In the genomic region with DNA sequence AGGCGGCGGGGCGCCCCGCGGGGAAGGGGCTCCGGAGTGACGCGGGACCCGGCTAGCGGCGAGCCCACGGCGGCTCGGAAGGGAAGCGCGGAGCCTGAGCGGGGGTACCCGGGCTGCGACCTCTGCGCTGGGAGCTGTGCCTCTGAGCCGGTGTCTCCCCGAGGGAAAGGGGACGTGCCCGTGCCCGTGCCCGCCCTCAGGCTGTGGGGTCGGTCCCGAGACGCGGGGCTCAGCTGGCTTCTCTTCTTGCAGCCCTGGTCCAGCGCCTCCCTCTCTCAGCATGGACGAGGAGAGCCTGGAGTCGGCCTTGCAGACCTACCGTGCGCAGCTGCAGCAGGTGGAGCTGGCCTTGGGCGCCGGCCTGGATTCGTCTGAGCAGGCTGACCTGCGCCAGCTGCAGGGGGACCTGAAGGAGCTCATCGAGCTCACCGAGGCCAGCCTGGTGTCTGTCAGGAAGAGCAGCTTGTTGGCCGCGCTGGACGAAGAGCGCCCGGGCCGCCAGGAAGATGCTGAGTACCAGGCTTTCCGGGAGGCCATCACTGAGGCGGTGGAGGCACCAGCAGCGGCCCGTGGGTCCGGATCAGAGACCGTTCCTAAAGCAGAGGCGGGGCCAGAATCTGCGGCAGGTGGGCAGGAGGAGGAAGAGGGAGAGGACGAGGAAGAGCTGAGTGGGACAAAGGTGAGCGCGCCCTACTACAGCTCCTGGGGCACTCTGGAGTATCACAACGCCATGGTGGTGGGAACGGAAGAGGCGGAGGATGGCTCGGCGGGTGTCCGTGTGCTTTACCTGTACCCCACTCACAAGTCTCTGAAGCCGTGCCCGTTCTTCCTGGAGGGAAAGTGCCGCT, we compare ENCODE assay signal across 1 cellular context.
TF ChIP-seq lines count a peak whose summit lies in the region.

No MANE protein-coding gene starts in this region.

TF ChIP-seq in HepG2, 621 proteins besides CTCF, POLR2A, EP300 and RAD21 (continued from another document and continues in another):
- TF ChIP-seq, protein P1, sequence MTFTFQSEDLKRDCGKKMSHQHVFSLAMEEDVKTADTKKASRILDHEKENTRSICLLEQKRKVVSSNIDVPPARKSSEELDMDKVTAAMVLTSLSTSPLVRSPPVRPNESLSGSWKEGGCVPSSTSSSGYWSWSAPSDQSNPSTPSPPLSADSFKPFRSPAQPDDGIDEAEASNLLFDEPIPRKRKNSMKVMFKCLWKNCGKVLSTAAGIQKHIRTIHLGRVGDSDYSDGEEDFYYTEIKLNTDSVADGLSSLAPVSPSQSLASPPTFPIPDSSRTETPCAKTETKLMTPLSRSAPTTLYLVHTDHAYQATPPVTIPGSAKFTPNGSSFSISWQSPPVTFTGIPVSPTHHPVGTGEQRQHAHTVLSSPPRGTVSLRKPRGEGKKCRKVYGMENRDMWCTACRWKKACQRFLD (CRISPR knock-in tag; IDR thresholded peaks at IDR 0.05; ENCODE audit: borderline replicate concordance), result 0 out of 2 replicates have a peak, but pooled peaks have one; percentile 65
- no peak for TF ChIP-seq CBX2 (IDR thresholded peaks at IDR 0.05; ENCODE audit: low read depth, low read length)
- 0 out of 2 replicates have a peak, but pooled peaks have one; percentile 41 for TF ChIP-seq CBX2 (CRISPR knock-in tag; IDR thresholded peaks at IDR 0.05; ENCODE audit: low read depth)
- TF ChIP-seq ETV6 (CRISPR knock-in tag; conservative IDR thresholded peaks at IDR 0.05), result no peak
- TF ChIP-seq ZNF761 (CRISPR knock-in tag; conservative IDR thresholded peaks at IDR 0.05), result no peak
- TF ChIP-seq, protein P2, sequence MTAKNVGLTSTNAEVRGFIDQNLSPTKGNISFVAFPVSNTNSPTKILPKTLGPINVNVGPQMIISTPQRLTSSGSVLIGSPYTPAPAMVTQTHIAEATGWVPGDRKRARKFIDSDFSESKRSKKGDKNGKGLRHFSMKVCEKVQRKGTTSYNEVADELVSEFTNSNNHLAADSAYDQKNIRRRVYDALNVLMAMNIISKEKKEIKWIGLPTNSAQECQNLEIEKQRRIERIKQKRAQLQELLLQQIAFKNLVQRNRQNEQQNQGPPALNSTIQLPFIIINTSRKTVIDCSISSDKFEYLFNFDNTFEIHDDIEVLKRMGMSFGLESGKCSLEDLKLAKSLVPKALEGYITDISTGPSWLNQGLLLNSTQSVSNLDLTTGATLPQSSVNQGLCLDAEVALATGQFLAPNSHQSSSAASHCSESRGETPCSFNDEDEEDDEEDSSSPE (CRISPR knock-in tag; IDR thresholded peaks at IDR 0.05), result no peak
- TF ChIP-seq EED (CRISPR knock-in tag; IDR thresholded peaks at IDR 0.05), result no peak
- no peak for TF ChIP-seq ZNF460 (CRISPR knock-in tag; IDR thresholded peaks at IDR 0.05; ENCODE audit: borderline replicate concordance)
- TF ChIP-seq, protein P3, sequence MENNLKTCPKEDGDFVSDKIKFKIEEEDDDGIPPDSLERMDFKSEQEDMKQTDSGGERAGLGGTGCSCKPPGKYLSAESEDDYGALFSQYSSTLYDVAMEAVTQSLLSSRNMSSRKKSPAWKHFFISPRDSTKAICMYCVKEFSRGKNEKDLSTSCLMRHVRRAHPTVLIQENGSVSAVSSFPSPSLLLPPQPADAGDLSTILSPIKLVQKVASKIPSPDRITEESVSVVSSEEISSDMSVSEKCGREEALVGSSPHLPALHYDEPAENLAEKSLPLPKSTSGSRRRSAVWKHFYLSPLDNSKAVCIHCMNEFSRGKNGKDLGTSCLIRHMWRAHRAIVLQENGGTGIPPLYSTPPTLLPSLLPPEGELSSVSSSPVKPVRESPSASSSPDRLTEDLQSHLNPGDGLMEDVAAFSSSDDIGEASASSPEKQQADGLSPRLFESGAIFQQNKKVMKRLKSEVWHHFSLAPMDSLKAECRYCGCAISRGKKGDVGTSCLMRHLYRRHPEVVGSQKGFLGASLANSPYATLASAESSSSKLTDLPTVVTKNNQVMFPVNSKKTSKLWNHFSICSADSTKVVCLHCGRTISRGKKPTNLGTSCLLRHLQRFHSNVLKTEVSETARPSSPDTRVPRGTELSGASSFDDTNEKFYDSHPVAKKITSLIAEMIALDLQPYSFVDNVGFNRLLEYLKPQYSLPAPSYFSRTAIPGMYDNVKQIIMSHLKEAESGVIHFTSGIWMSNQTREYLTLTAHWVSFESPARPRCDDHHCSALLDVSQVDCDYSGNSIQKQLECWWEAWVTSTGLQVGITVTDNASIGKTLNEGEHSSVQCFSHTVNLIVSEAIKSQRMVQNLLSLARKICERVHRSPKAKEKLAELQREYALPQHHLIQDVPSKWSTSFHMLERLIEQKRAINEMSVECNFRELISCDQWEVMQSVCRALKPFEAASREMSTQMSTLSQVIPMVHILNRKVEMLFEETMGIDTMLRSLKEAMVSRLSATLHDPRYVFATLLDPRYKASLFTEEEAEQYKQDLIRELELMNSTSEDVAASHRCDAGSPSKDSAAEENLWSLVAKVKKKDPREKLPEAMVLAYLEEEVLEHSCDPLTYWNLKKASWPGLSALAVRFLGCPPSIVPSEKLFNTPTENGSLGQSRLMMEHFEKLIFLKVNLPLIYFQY (CRISPR knock-in tag; IDR thresholded peaks at IDR 0.05; ENCODE audit: borderline replicate concordance), result no peak
- no peak for TF ChIP-seq RAD51 (IDR thresholded peaks at IDR 0.05; ENCODE audit: borderline replicate concordance)
- no peak for TF ChIP-seq MTF2 (CRISPR knock-in tag; IDR thresholded peaks at IDR 0.05; ENCODE audit: borderline replicate concordance)
- TF ChIP-seq, protein P4, sequence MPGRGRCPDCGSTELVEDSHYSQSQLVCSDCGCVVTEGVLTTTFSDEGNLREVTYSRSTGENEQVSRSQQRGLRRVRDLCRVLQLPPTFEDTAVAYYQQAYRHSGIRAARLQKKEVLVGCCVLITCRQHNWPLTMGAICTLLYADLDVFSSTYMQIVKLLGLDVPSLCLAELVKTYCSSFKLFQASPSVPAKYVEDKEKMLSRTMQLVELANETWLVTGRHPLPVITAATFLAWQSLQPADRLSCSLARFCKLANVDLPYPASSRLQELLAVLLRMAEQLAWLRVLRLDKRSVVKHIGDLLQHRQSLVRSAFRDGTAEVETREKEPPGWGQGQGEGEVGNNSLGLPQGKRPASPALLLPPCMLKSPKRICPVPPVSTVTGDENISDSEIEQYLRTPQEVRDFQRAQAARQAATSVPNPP (CRISPR knock-in tag; IDR thresholded peaks at IDR 0.05), result no peak
- TF ChIP-seq RBAK (CRISPR knock-in tag; IDR thresholded peaks at IDR 0.05), result no peak; the same call in 1 of the 2 replicates
- 0 out of 2 replicates have a peak, but pooled peaks have one; percentile 25 for TF ChIP-seq ZFP90 (CRISPR knock-in tag; IDR thresholded peaks at IDR 0.05; ENCODE audit: borderline replicate concordance)
- TF ChIP-seq IKZF1 (IDR thresholded peaks at IDR 0.05), result no peak
- TF ChIP-seq, protein P5, sequence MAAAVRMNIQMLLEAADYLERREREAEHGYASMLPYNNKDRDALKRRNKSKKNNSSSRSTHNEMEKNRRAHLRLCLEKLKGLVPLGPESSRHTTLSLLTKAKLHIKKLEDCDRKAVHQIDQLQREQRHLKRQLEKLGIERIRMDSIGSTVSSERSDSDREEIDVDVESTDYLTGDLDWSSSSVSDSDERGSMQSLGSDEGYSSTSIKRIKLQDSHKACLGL (CRISPR knock-in tag; IDR thresholded peaks at IDR 0.05), result peak; percentile 12; the same call in 1 of the 2 replicates
- TF ChIP-seq SP2 (CRISPR knock-in tag; IDR thresholded peaks at IDR 0.05), result no peak
- TF ChIP-seq, protein P6, sequence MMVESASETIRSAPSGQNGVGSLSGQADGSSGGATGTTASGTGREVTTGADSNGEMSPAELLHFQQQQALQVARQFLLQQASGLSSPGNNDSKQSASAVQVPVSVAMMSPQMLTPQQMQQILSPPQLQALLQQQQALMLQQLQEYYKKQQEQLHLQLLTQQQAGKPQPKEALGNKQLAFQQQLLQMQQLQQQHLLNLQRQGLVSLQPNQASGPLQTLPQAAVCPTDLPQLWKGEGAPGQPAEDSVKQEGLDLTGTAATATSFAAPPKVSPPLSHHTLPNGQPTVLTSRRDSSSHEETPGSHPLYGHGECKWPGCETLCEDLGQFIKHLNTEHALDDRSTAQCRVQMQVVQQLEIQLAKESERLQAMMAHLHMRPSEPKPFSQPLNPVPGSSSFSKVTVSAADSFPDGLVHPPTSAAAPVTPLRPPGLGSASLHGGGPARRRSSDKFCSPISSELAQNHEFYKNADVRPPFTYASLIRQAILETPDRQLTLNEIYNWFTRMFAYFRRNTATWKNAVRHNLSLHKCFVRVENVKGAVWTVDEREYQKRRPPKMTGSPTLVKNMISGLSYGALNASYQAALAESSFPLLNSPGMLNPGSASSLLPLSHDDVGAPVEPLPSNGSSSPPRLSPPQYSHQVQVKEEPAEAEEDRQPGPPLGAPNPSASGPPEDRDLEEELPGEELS (CRISPR knock-in tag; IDR thresholded peaks at IDR 0.05), result no peak
- no peak for TF ChIP-seq ZNF552 (CRISPR knock-in tag; IDR thresholded peaks at IDR 0.05; ENCODE audit: borderline replicate concordance)
- TF ChIP-seq ZFY (CRISPR knock-in tag; IDR thresholded peaks at IDR 0.05), result no peak
- no peak for TF ChIP-seq GFI1 (CRISPR knock-in tag; IDR thresholded peaks at IDR 0.05; ENCODE audit: borderline replicate concordance)
- 0 out of 2 replicates have a peak, but pooled peaks have one; percentile 14 for TF ChIP-seq ELF1 (CRISPR knock-in tag; IDR thresholded peaks at IDR 0.05)
- TF ChIP-seq ZNF263 (CRISPR knock-in tag; IDR thresholded peaks at IDR 0.05), result no peak
- peak; percentile 16; the same call in 1 of the 2 replicates for TF ChIP-seq ZNF768 (CRISPR knock-in tag; IDR thresholded peaks at IDR 0.05)
- no peak for TF ChIP-seq DPF2 (CRISPR knock-in tag; IDR thresholded peaks at IDR 0.05; ENCODE audit: borderline replicate concordance, low read depth)
- no peak for TF ChIP-seq HDAC2 (CRISPR knock-in tag; IDR thresholded peaks at IDR 0.05)
- TF ChIP-seq, protein P7, sequence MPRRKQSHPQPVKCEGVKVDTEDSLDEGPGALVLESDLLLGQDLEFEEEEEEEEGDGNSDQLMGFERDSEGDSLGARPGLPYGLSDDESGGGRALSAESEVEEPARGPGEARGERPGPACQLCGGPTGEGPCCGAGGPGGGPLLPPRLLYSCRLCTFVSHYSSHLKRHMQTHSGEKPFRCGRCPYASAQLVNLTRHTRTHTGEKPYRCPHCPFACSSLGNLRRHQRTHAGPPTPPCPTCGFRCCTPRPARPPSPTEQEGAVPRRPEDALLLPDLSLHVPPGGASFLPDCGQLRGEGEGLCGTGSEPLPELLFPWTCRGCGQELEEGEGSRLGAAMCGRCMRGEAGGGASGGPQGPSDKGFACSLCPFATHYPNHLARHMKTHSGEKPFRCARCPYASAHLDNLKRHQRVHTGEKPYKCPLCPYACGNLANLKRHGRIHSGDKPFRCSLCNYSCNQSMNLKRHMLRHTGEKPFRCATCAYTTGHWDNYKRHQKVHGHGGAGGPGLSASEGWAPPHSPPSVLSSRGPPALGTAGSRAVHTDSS (CRISPR knock-in tag; conservative IDR thresholded peaks at IDR 0.05), result no peak
- no peak for TF ChIP-seq ZBTB7A (CRISPR knock-in tag; IDR thresholded peaks at IDR 0.05)
- no peak for TF ChIP-seq RBM39 (IDR thresholded peaks at IDR 0.05; ENCODE audit: low read depth, low read length, poor library complexity, severe bottlenecking)
- TF ChIP-seq NFRKB (IDR thresholded peaks at IDR 0.05), result no peak
- TF ChIP-seq ZNF3 (CRISPR knock-in tag; IDR thresholded peaks at IDR 0.05), result no peak
- no peak for TF ChIP-seq MTF1 (CRISPR knock-in tag; IDR thresholded peaks at IDR 0.05)
- peak; percentile 63; the same call in 1 of the 2 replicates for TF ChIP-seq HNRNPL (IDR thresholded peaks at IDR 0.05; ENCODE audit: low read depth, low read length)
- no peak for TF ChIP-seq POLR2AphosphoS5 (IDR thresholded peaks at IDR 0.05; ENCODE audit: low read depth, low read length)
- TF ChIP-seq, protein P8, sequence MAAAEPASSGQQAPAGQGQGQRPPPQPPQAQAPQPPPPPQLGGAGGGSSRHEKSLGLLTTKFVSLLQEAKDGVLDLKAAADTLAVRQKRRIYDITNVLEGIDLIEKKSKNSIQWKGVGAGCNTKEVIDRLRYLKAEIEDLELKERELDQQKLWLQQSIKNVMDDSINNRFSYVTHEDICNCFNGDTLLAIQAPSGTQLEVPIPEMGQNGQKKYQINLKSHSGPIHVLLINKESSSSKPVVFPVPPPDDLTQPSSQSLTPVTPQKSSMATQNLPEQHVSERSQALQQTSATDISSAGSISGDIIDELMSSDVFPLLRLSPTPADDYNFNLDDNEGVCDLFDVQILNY (CRISPR knock-in tag; conservative IDR thresholded peaks at IDR 0.05), result 0 out of 2 replicates have a peak, but pooled peaks have one; percentile 33
- no peak for TF ChIP-seq SMARCC2 (IDR thresholded peaks at IDR 0.05)
- TF ChIP-seq, protein P9, sequence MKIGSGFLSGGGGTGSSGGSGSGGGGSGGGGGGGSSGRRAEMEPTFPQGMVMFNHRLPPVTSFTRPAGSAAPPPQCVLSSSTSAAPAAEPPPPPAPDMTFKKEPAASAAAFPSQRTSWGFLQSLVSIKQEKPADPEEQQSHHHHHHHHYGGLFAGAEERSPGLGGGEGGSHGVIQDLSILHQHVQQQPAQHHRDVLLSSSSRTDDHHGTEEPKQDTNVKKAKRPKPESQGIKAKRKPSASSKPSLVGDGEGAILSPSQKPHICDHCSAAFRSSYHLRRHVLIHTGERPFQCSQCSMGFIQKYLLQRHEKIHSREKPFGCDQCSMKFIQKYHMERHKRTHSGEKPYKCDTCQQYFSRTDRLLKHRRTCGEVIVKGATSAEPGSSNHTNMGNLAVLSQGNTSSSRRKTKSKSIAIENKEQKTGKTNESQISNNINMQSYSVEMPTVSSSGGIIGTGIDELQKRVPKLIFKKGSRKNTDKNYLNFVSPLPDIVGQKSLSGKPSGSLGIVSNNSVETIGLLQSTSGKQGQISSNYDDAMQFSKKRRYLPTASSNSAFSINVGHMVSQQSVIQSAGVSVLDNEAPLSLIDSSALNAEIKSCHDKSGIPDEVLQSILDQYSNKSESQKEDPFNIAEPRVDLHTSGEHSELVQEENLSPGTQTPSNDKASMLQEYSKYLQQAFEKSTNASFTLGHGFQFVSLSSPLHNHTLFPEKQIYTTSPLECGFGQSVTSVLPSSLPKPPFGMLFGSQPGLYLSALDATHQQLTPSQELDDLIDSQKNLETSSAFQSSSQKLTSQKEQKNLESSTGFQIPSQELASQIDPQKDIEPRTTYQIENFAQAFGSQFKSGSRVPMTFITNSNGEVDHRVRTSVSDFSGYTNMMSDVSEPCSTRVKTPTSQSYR (CRISPR knock-in tag; IDR thresholded peaks at IDR 0.05; ENCODE audit: borderline replicate concordance), result 0 out of 2 replicates have a peak, but pooled peaks have one; percentile 20
- no peak for TF ChIP-seq ZNF652 (CRISPR knock-in tag; IDR thresholded peaks at IDR 0.05; ENCODE audit: borderline replicate concordance, low read depth)
- TF ChIP-seq, protein P10, sequence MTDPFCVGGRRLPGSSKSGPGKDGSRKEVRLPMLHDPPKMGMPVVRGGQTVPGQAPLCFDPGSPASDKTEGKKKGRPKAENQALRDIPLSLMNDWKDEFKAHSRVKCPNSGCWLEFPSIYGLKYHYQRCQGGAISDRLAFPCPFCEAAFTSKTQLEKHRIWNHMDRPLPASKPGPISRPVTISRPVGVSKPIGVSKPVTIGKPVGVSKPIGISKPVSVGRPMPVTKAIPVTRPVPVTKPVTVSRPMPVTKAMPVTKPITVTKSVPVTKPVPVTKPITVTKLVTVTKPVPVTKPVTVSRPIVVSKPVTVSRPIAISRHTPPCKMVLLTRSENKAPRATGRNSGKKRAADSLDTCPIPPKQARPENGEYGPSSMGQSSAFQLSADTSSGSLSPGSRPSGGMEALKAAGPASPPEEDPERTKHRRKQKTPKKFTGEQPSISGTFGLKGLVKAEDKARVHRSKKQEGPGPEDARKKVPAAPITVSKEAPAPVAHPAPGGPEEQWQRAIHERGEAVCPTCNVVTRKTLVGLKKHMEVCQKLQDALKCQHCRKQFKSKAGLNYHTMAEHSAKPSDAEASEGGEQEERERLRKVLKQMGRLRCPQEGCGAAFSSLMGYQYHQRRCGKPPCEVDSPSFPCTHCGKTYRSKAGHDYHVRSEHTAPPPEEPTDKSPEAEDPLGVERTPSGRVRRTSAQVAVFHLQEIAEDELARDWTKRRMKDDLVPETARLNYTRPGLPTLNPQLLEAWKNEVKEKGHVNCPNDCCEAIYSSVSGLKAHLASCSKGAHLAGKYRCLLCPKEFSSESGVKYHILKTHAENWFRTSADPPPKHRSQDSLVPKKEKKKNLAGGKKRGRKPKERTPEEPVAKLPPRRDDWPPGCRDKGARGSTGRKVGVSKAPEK (CRISPR knock-in tag; IDR thresholded peaks at IDR 0.05; ENCODE audit: borderline replicate concordance), result no peak
